ENCODE assay signal across 15 cellular contexts in genomic region chr15:29773816-29774215, GRCh38. TPM values are rescaled to one million over a fixed set of nuclear protein-coding genes. Genes with fewer than 3 reads are reported as not detected.
DNase-seq lines count a peak whose midpoint lies in the region; ATAC-seq and TF ChIP-seq lines count a peak whose summit lies in the region.
"Had no signal": no experiment of that assay in that cellular context is flagged by ENCODE, and none has a peak within 500 bp of the region (broad histone marks: within the 10 kb centered on the region; RNA-seq: fewer than 3 reads in every experiment).

No MANE protein-coding gene starts in this region.

- H3K36me3 ChIP-seq in GM23248 (ENCODE audit: low read depth) (peaks cover 17% of the 10 kb centered on the region), RWPE2 (ENCODE audit: low read depth) (peaks cover 46% of the 10 kb centered on the region), skeletal muscle satellite cell (ENCODE audit: insufficient read depth, low read length) (peaks cover 19% of the 10 kb centered on the region)

- no peak overlapping the region for H2AFZ ChIP-seq in GM23248

- in situ Hi-C loops in GM23248 (cut with MboI), result no loop called here

- H3F3A ChIP-seq in GM23248 (ENCODE audit: insufficient read depth), result 0 out of 2 replicates have a peak, but pooled peaks cover 10% of the 10 kb centered on the region

- H3K4me1 ChIP-seq in GM23248 (ENCODE audit: insufficient read depth) (peaks cover 25% of the 10 kb centered on the region), RWPE2 (ENCODE audit: insufficient read depth, poor library complexity, severe bottlenecking) (peaks cover 50% of the 10 kb centered on the region), skeletal muscle satellite cell (ENCODE audit: control insufficient read depth, insufficient read depth, low read length) (peaks cover 25% of the 10 kb centered on the region)
- H3K4me1 ChIP-seq: SJCRH30 had no signal

- H3K27ac ChIP-seq in GM23248 (0 out of 2 replicates have a peak overlapping the region, but pooled peaks have one; percentile 0), RWPE2 (ENCODE audit: poor library complexity, severe bottlenecking) (peak overlapping the region; percentile 71), epithelial cell of prostate (peak overlapping the region; percentile 61)
- H3K27ac ChIP-seq: SJCRH30 had no signal

- peak overlapping the region; percentile 48 for H3K4me2 ChIP-seq in GM23248 (ENCODE audit: unreplicated experiment)
- peak overlapping the region; percentile 11 for H3K4me2 ChIP-seq in skeletal muscle satellite cell (ENCODE audit: low read length)

- H3K9me3 ChIP-seq in GM23248 (ENCODE audit: low read depth) (no peaks in the 10 kb centered on the region), RWPE2 (ENCODE audit: severe bottlenecking) (no peaks in the 10 kb centered on the region), skeletal muscle satellite cell (replicated peaks; ENCODE audit: low read length) (no peaks in the 10 kb centered on the region)
- H3K9me3 ChIP-seq: SJCRH30 had no signal

- no peaks in the 10 kb centered on the region for H3K9me2 ChIP-seq in GM23248 (ENCODE audit: insufficient read depth)

- no peak for TF ChIP-seq CTCF in RWPE2 (IDR thresholded peaks at IDR 0.05; ENCODE audit: poor library complexity, severe bottlenecking)

- WGBS in GM23248 (ENCODE audit: low coverage in 1 of 2, low lambda C conversion rate in 2 of 2, missing lambda C conversion rate in 2 of 2), 2 experiments, result 4 to 6% methylated on average over 1 of the region's 1 CpG

- peak; percentile 20 for DNase-seq in GM23248
- DNase-seq in RWPE2 (ENCODE audit: low spot score), result no peak
- no peak for DNase-seq in epithelial cell of prostate (ENCODE audit: low read depth, low spot score)
- DNase-seq in activated CD4-positive, alpha-beta T cell treated with anti-CD3 and anti-CD28 coated beads for 4 hours, result no peak
- DNase-seq in SW 1271 (lab: John Stamatoyannopoulos, UW), result no peak
- DNase-seq in GM03348 (ENCODE audit: low spot score), result no peak
- DNase-seq: C1 segment of cervical spinal cord, DMS 273 treated with DMSO at 0.1 percent for 48 hours, Kasumi-1, NCI-H1417, NCI-H2029, NCI-H510A treated with DMSO at 0.1 percent for 48 hours, RPMI8226, SJCRH30 had no signal

- H3K9ac ChIP-seq in GM23248 (no peak overlapping the region), skeletal muscle satellite cell (ENCODE audit: low read depth, low read length) (no peak overlapping the region)

- H3K4me3 ChIP-seq in GM23248 (no peak overlapping the region), RWPE2 (ENCODE audit: severe bottlenecking) (no peak overlapping the region), skeletal muscle satellite cell (ENCODE audit: low read length) (no peak overlapping the region)
- H3K4me3 ChIP-seq: SJCRH30 had no signal

- H3K27me3 ChIP-seq in GM23248 (replicated peaks; ENCODE audit: insufficient read depth) (no peaks in the 10 kb centered on the region), RWPE2 (ENCODE audit: insufficient read depth, poor library complexity, severe bottlenecking) (no peaks in the 10 kb centered on the region), skeletal muscle satellite cell (ENCODE audit: control insufficient read depth, insufficient read depth, low read length) (no peaks in the 10 kb centered on the region)
- H3K27me3 ChIP-seq: SJCRH30 had no signal

- H3K79me2 ChIP-seq in GM23248 (ENCODE audit: insufficient read depth), result peaks cover 89% of the 10 kb centered on the region

- ATAC-seq in RWPE2 (ENCODE audit: low read depth), result peak; percentile 25; the same call in 2 of the 3 replicates

- no peaks in the 10 kb centered on the region for H4K20me1 ChIP-seq in GM23248 (ENCODE audit: insufficient read depth)

RNA-seq across cellular contexts. Expression of gene TJP1, which starts 48.5 kb away (rescaled TPM):
- 51.2 and 71.8 TPM in 2 replicates for total RNA-seq in GM23248 (2014; rRNA removed; shearing (Covaris generic))
- polyA plus RNA-seq in GM23248 (2016; fragmentation: Nextera tagmentation; extraction: Ambion mirVana), result 35.7 and 39.2 TPM in 2 replicates
- total RNA-seq in skeletal muscle satellite cell (2012; rRNA removed), result 36.0 and 50.0 TPM in 2 replicates

Comparison
In these comparisons a context has a peak if more than half of its experiments do, and no peak if none do; other contexts are left out.
1. H3K27ac ChIP-seq: peak in every context shown above with its lines; median percentile 71 in RWPE2; 61 in epithelial cell of prostate; 0 in GM23248.